ENCODE assay signal across 1 cellular context in genomic region chr10:3229815-3230214, GRCh38.
TF ChIP-seq lines count a peak whose summit lies in the region.

No MANE protein-coding gene starts in this region.

TF ChIP-seq in SK-N-SH treated with all-trans-retinoic acid at 6 μM for 48 hours, 23 proteins besides CTCF, POLR2A, EP300 and RAD21 (continued from another document):
- TF ChIP-seq BACH2 (CRISPR knock-in tag; IDR thresholded peaks at IDR 0.05; ENCODE audit: borderline replicate concordance) (no peak), ARNTL (CRISPR knock-in tag; IDR thresholded peaks at IDR 0.05; ENCODE audit: borderline replicate concordance, low read depth) (no peak), ZFP30 (CRISPR knock-in tag; IDR thresholded peaks at IDR 0.05) (no peak), ZNF565 (CRISPR knock-in tag; conservative IDR thresholded peaks at IDR 0.05; ENCODE audit: low read depth) (no peak), ZFP3 (CRISPR knock-in tag; IDR thresholded peaks at IDR 0.05) (no peak), ISL1 (CRISPR knock-in tag; IDR thresholded peaks at IDR 0.05) (no peak), OSR1 (CRISPR knock-in tag; IDR thresholded peaks at IDR 0.05) (no peak), ESRRG (CRISPR knock-in tag; IDR thresholded peaks at IDR 0.05) (no peak)
- TF ChIP-seq, protein P1, sequence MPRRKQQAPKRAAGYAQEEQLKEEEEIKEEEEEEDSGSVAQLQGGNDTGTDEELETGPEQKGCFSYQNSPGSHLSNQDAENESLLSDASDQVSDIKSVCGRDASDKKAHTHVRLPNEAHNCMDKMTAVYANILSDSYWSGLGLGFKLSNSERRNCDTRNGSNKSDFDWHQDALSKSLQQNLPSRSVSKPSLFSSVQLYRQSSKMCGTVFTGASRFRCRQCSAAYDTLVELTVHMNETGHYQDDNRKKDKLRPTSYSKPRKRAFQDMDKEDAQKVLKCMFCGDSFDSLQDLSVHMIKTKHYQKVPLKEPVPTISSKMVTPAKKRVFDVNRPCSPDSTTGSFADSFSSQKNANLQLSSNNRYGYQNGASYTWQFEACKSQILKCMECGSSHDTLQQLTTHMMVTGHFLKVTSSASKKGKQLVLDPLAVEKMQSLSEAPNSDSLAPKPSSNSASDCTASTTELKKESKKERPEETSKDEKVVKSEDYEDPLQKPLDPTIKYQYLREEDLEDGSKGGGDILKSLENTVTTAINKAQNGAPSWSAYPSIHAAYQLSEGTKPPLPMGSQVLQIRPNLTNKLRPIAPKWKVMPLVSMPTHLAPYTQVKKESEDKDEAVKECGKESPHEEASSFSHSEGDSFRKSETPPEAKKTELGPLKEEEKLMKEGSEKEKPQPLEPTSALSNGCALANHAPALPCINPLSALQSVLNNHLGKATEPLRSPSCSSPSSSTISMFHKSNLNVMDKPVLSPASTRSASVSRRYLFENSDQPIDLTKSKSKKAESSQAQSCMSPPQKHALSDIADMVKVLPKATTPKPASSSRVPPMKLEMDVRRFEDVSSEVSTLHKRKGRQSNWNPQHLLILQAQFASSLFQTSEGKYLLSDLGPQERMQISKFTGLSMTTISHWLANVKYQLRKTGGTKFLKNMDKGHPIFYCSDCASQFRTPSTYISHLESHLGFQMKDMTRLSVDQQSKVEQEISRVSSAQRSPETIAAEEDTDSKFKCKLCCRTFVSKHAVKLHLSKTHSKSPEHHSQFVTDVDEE (CRISPR knock-in tag; IDR thresholded peaks at IDR 0.05): no peak
